Comparison of ENCODE assay signal across 1 cellular context in genomic region chr14:69796797-69797500, GRCh38.
A peak's percentile ranks its signal among the peaks of the same experiment; 100 is the strongest.
TF ChIP-seq lines count a peak whose summit lies in the region.

Gene SLC10A1, minus strand, starts transcription at chr14:69797241. Its CDS starts 86 bp downstream, at chr14:69797155.

TF ChIP-seq in liver, 16 proteins besides CTCF, POLR2A, EP300 and RAD21 (continued from another document):
- TF ChIP-seq REST (IDR thresholded peaks at IDR 0.05) (peak; percentile 34), HNF4A (conservative IDR thresholded peaks at IDR 0.05) (peak in 1 of 2 donors; percentile 61), TAF1 (conservative IDR thresholded peaks at IDR 0.05) (peak; percentile 43), FOXA1 (IDR thresholded peaks at IDR 0.05) (no peak), YY1 (IDR thresholded peaks at IDR 0.05) (peak; percentile 66)
